8 cellular contexts compared by ENCODE assay signal in the genomic region with DNA sequence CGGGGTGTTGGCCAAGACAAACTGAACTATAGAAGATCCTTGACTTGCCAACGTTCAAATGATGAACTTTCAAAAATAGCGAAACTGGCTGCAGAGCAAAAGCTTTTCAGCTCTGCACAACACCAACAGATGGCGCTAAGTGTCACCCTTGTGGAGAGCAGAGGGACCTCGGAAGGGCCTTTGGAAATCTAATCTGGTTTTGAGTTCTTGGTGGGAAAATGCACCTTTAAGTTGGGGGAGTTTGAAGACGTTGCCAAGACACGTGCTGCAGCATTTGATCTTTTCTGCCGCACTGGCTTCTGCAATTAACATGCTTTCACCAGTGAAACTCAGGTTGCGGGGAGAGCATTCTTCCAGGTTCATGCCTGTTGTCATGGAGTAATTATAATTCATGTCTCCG. TPM values are rescaled to one million over a fixed set of nuclear protein-coding genes. Genes with fewer than 3 reads are reported as not detected.
A peak's percentile ranks its signal among the peaks of the same experiment; 100 is the strongest.
DNase-seq lines count a peak whose midpoint lies in the region; ATAC-seq, FAIRE-seq and TF ChIP-seq lines count a peak whose summit lies in the region.

No MANE protein-coding gene starts in this region.

- TF ChIP-seq POLR2A in H54 (IDR thresholded peaks at IDR 0.05; ENCODE audit: low read depth, low read length): no peak

- no peak for FAIRE-seq in H54 (lab: Jason Lieb, UNC)

- H3K9me3 ChIP-seq in BE2C: no peaks in the 10 kb centered on the region
- no peaks in the 10 kb centered on the region for H3K9me3 ChIP-seq in upper lobe of right lung

- ATAC-seq in upper lobe of right lung: peak; percentile 67

- no peaks in the 10 kb centered on the region for H3K27me3 ChIP-seq in BE2C
- no peaks in the 10 kb centered on the region for H3K27me3 ChIP-seq in upper lobe of right lung

- DNase-seq in BE2C: peak; percentile 59
- peak; percentile 33 for DNase-seq in H54 (ENCODE audit: insufficient read length, low spot score)
- DNase-seq in RKO (ENCODE audit: low spot score): peak; percentile 45
- DNase-seq in foreskin fibroblast: no peak
- no peak for DNase-seq in upper lobe of right lung
- DNase-seq in mucosa of gallbladder (ENCODE audit: low spot score): no peak
- no peak for DNase-seq in GF-D8 (lab: John Stamatoyannopoulos, UW)
- DNase-seq in stimulated activated naive CD4-positive, alpha-beta T cell treated with Interleukin-2 at 50 U/mL for 16 hours (lab: John Stamatoyannopoulos, UW): no peak

- H3K27ac ChIP-seq in upper lobe of right lung: no peak overlapping the region

- H3K36me3 ChIP-seq in BE2C: no peaks in the 10 kb centered on the region
- H3K36me3 ChIP-seq in upper lobe of right lung: no peaks in the 10 kb centered on the region

- intact Hi-C loops in upper lobe of right lung (cut with DNase I): no loop called here

- TF ChIP-seq CTCF in BE2C (IDR thresholded peaks at IDR 0.05; ENCODE audit: low read depth, low read length) (peak; percentile 83), foreskin fibroblast (IDR thresholded peaks at IDR 0.05; ENCODE audit: low read depth, low read length) (peak; percentile 11), upper lobe of right lung (IDR thresholded peaks at IDR 0.05) (peak; percentile 43)

- H3K4me1 ChIP-seq in BE2C (no peaks in the 10 kb centered on the region), upper lobe of right lung (no peaks in the 10 kb centered on the region)

- H3K4me3 ChIP-seq in BE2C (ENCODE audit: low read depth, low read length): no peak overlapping the region
- H3K4me3 ChIP-seq in foreskin fibroblast (ENCODE audit: low read depth in 1 of 2, low read length in 2 of 2): no peak overlapping the region
- no peak overlapping the region for H3K4me3 ChIP-seq in upper lobe of right lung

RNA-seq across cellular contexts. Expression of gene WDR11, which starts 26.3 kb away (rescaled TPM):
- 48.2 TPM for polyA plus RNA-seq in BE2C (2012; ENCODE audit: insufficient read depth, insufficient read length, low read depth)
- total RNA-seq in upper lobe of right lung: 46.0 TPM
- total RNA-seq in mucosa of gallbladder: 44.5 TPM

Comparison
In these comparisons a context has a peak if more than half of its experiments do, and no peak if none do; other contexts are left out.
1. DNase-seq: peak in BE2C (single experiment), H54 (single experiment) and RKO (single experiment); none in foreskin fibroblast (0 of 2), upper lobe of right lung (single experiment), mucosa of gallbladder (single experiment), GF-D8 (single experiment) and stimulated activated naive CD4-positive, alpha-beta T cell treated with Interleukin-2 at 50 U/mL for 16 hours (single experiment).
2. CTCF ChIP-seq: peak in every context shown above with its lines; median percentile 83 in BE2C; 43 in upper lobe of right lung; 11 in foreskin fibroblast.